Comparison of ENCODE assay signal across 9 cellular contexts in the genomic region with DNA sequence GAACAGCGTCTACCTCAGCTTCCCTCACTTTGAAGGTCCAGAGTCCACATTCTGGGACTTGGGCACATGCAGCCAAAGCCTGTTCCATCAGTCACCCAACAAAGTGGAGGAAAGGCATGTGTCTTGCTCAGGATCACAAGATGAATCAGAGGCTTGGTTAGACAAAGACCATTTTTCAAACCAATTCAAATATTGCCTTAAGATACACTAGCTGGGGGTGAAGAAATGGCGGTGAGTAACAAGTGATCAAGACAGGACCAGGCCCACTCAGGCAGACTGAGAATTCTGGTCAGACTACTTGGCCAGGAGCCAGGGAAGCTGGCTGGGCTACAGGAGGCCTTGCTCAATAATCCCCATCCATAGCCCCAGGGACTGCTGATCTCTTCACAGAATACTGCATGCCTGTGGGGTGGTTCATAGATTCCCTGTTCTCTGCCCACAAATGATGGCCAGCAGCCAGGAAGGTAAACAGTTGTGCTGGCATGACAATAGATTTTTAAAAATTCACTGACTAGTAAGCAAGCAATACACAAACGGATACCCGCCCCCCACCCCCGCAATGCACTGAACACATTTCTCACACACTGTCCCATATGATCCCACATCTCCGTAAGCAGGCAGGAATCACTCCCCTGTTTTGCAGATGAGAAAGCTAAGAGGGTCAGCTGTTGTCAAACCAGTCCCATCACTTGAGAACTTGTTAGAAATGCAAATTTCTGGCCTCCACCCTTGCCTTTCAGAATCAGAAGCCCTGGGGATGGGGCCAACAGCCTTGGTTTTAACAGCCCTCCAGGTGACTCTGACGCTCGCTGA. TPM values are rescaled to one million over a fixed set of nuclear protein-coding genes. Genes with fewer than 3 reads are reported as not detected.
A peak's percentile ranks its signal among the peaks of the same experiment; 100 is the strongest.
DNase-seq lines count a peak whose midpoint lies in the region; ATAC-seq, FAIRE-seq and TF ChIP-seq lines count a peak whose summit lies in the region.
"Had no signal": no experiment of that assay in that cellular context is flagged by ENCODE, and none has a peak within 500 bp of the region (broad histone marks: within the 10 kb centered on the region; RNA-seq: fewer than 3 reads in every experiment).

No MANE protein-coding gene starts in this region.

- H3K18ac ChIP-seq in neuronal stem cell (ENCODE audit: low read length), result no peak overlapping the region

- H3K4me1 Mint-ChIP-seq in stimulated activated memory B cell treated with anti-CD40 and anti-IgM and Interleukin-4, amounts not matched to agents 10 μg/mL and 1 μg/mL and 100 μg/mL, for 72 hours, result peaks cover 15% of the 10 kb centered on the region
- peaks cover 8% of the 10 kb centered on the region for H3K4me1 Mint-ChIP-seq in stimulated activated effector memory CD8-positive, alpha-beta T cell treated with anti-CD3 and anti-CD28 coated beads, Interleukin-12 subunit alpha, Interleukin-12 subunit beta, amount 100 ng/mL, for 72 hours

- H3K27me3 ChIP-seq in bronchial epithelial cell (ENCODE audit: control insufficient read depth, insufficient read depth, low read length) (no peaks in the 10 kb centered on the region), left lung (no peaks in the 10 kb centered on the region), neuronal stem cell (ENCODE audit: control insufficient read depth in 3 of 3, insufficient read depth in 3 of 3, low read depth in 1 of 3, low read length in 3 of 3) (no peaks in the 10 kb centered on the region)

- no peaks in the 10 kb centered on the region for H3K9me3 ChIP-seq in left lung
- H3K9me3 ChIP-seq in neuronal stem cell (replicated peaks in 1 of 2; ENCODE audit: control insufficient read depth in 2 of 2, insufficient read depth in 1 of 2, low read depth in 1 of 2, low read length in 2 of 2), result peaks cover 0 to 4% of the 10 kb centered on the region in 2 donors

- no peaks in the 10 kb centered on the region for H3K79me1 ChIP-seq in neuronal stem cell (ENCODE audit: low read depth, low read length)

- H3K14ac ChIP-seq in neuronal stem cell (ENCODE audit: low read length), result no peak overlapping the region

- H3K27me3 Mint-ChIP-seq in stimulated activated memory B cell treated with anti-CD40 and anti-IgM and Interleukin-4, amounts not matched to agents 10 μg/mL and 1 μg/mL and 100 μg/mL, for 72 hours, result no peaks in the 10 kb centered on the region

- no peaks in the 10 kb centered on the region for H3K9me3 Mint-ChIP-seq in stimulated activated memory B cell treated with anti-CD40 and anti-IgM and Interleukin-4, amounts not matched to agents 10 μg/mL and 1 μg/mL and 100 μg/mL, for 72 hours
- H3K9me3 Mint-ChIP-seq in stimulated activated effector memory CD8-positive, alpha-beta T cell treated with anti-CD3 and anti-CD28 coated beads, Interleukin-12 subunit alpha, Interleukin-12 subunit beta, amount 100 ng/mL, for 72 hours, result no peaks in the 10 kb centered on the region

- H3K4me3 ChIP-seq in bronchial epithelial cell (ENCODE audit: low read depth, low read length) (no peak overlapping the region), left lung (no peak overlapping the region), neuronal stem cell (ENCODE audit: low read length in 2 of 2) (no peak overlapping the region)

- ATAC-seq in left lung (peak; percentile 89), HG02885 (IDR thresholded peaks at IDR 0.05; ENCODE audit: poor library complexity, unreplicated experiment) (no peak)
- ATAC-seq in stimulated activated memory B cell treated with anti-CD40 and anti-IgM and Interleukin-4, amounts not matched to agents 10 μg/mL and 1 μg/mL and 100 μg/mL, for 72 hours, result no peak
- no peak for ATAC-seq in stimulated activated effector memory CD8-positive, alpha-beta T cell treated with anti-CD3 and anti-CD28 coated beads, Interleukin-12 subunit alpha, Interleukin-12 subunit beta, amount 100 ng/mL, for 72 hours

- intact Hi-C loops in left lung (cut with DNase I), result no loop called here

- H2AK5ac ChIP-seq in neuronal stem cell (ENCODE audit: low read depth, low read length), result no peak overlapping the region

- FAIRE-seq in bronchial epithelial cell (lab: Jason Lieb, UNC), result peak; percentile 99
- FAIRE-seq: frontal cortex had no signal

- H3K27ac Mint-ChIP-seq in stimulated activated memory B cell treated with anti-CD40 and anti-IgM and Interleukin-4, amounts not matched to agents 10 μg/mL and 1 μg/mL and 100 μg/mL, for 72 hours, result no peak overlapping the region
- no peak overlapping the region for H3K27ac Mint-ChIP-seq in stimulated activated effector memory CD8-positive, alpha-beta T cell treated with anti-CD3 and anti-CD28 coated beads, Interleukin-12 subunit alpha, Interleukin-12 subunit beta, amount 100 ng/mL, for 72 hours

- no peak overlapping the region for H3K4me3 Mint-ChIP-seq in stimulated activated memory B cell treated with anti-CD40 and anti-IgM and Interleukin-4, amounts not matched to agents 10 μg/mL and 1 μg/mL and 100 μg/mL, for 72 hours
- no peak overlapping the region for H3K4me3 Mint-ChIP-seq in stimulated activated effector memory CD8-positive, alpha-beta T cell treated with anti-CD3 and anti-CD28 coated beads, Interleukin-12 subunit alpha, Interleukin-12 subunit beta, amount 100 ng/mL, for 72 hours

- no peak overlapping the region for H2BK120ac ChIP-seq in neuronal stem cell (ENCODE audit: low read depth, low read length)

- no peak overlapping the region for H3K9ac ChIP-seq in neuronal stem cell (ENCODE audit: low read depth, low read length, poor library complexity)

- H2BK5ac ChIP-seq in neuronal stem cell (ENCODE audit: low read length), result no peak overlapping the region

- H3K4me1 ChIP-seq in left lung, result peaks cover 4 to 5% of the 10 kb centered on the region in 2 donors
- H3K4me1 ChIP-seq in neuronal stem cell (ENCODE audit: control insufficient read depth in 2 of 2, insufficient read depth in 1 of 2, low read depth in 1 of 2, low read length in 2 of 2), result peaks cover 6 to 7% of the 10 kb centered on the region in 2 donors

- H2AFZ ChIP-seq in neuronal stem cell (ENCODE audit: low read length), result no peak overlapping the region

- H4K8ac ChIP-seq in neuronal stem cell (ENCODE audit: low read depth, low read length), result no peak overlapping the region

- H3K4ac ChIP-seq in neuronal stem cell (ENCODE audit: low read length), result no peak overlapping the region

- H3K36me3 ChIP-seq in bronchial epithelial cell (ENCODE audit: control insufficient read depth, insufficient read depth, low read length), result peaks cover 2% of the 10 kb centered on the region
- peaks cover 0 to 5% of the 10 kb centered on the region in 2 donors for H3K36me3 ChIP-seq in left lung
- H3K36me3 ChIP-seq in neuronal stem cell (replicated peaks in 1 of 2; ENCODE audit: control insufficient read depth in 2 of 2, insufficient read depth in 2 of 2, low read length in 2 of 2), result peaks cover 6 to 57% of the 10 kb centered on the region in 2 donors

- no peak overlapping the region for H2BK15ac ChIP-seq in neuronal stem cell (ENCODE audit: low read length)

- no peak overlapping the region for H3K4me2 ChIP-seq in neuronal stem cell (ENCODE audit: insufficient read depth, low read length, poor library complexity, severe bottlenecking)

- peak overlapping the region; percentile 17 to 53 for H3K27ac ChIP-seq in left lung
- H3K27ac ChIP-seq in neuronal stem cell (replicated peaks; ENCODE audit: low read length), result no peak overlapping the region

- no peak overlapping the region for H4K91ac ChIP-seq in neuronal stem cell (ENCODE audit: low read depth, low read length, poor library complexity)

- H2BK12ac ChIP-seq in neuronal stem cell (ENCODE audit: low read length), result no peak overlapping the region

- WGBS in neuronal stem cell (ENCODE audit: extremely low coverage in 2 of 2, insufficient read length in 2 of 2, insufficient replicate concordance in 1 of 2), 2 donors, result no CpG with 5 or more reads among the region's 8 CpGs

- peaks cover 39% of the 10 kb centered on the region for H3K36me3 Mint-ChIP-seq in stimulated activated memory B cell treated with anti-CD40 and anti-IgM and Interleukin-4, amounts not matched to agents 10 μg/mL and 1 μg/mL and 100 μg/mL, for 72 hours
- H3K36me3 Mint-ChIP-seq in stimulated activated effector memory CD8-positive, alpha-beta T cell treated with anti-CD3 and anti-CD28 coated beads, Interleukin-12 subunit alpha, Interleukin-12 subunit beta, amount 100 ng/mL, for 72 hours, result peaks cover 4% of the 10 kb centered on the region

- no peak overlapping the region for H3K23ac ChIP-seq in neuronal stem cell (ENCODE audit: low read depth, low read length, poor library complexity)

- DNase-seq in EL, result peak; percentile 100
- peak; percentile 92 for DNase-seq in NCI-H2196 (lab: John Stamatoyannopoulos, UW; ENCODE audit: unreplicated experiment)
- DNase-seq in bronchial epithelial cell (ENCODE audit: low read depth), result peak; percentile 100
- DNase-seq in left lung, result peak; percentile 78 to 80
- DNase-seq in neuronal stem cell (ENCODE audit: low spot score), result no peak
- DNase-seq in stimulated activated effector memory CD8-positive, alpha-beta T cell treated with anti-CD3 and anti-CD28 coated beads, Interleukin-12 subunit alpha, Interleukin-12 subunit beta, amount 100 ng/mL, for 72 hours (ENCODE audit: low spot score in 2 of 2), result no peak

- TF ChIP-seq CTCF in bronchial epithelial cell (IDR thresholded peaks at IDR 0.05; ENCODE audit: insufficient read depth, low read length, severe bottlenecking) (no peak), left lung (IDR thresholded peaks at IDR 0.05) (no peak)

RNA-seq across cellular contexts. Expression of a gene that starts 27.2 kb away (rescaled TPM):
- total RNA-seq in bronchial epithelial cell (22.1 and 28.9 TPM in 2 replicates), left lung (10 to 100 TPM; 44.5 to 46.9 TPM)
- 64.6 TPM for polyA plus RNA-seq in neuronal stem cell (2013, experiment 1 of 2)
- polyA plus RNA-seq in neuronal stem cell (2013, experiment 2 of 2), result 61.4 TPM

Comparison
In these comparisons a context has a peak if more than half of its experiments do, and no peak if none do; other contexts are left out.
1. DNase-seq: peak in EL (single experiment), NCI-H2196 (single experiment), bronchial epithelial cell (single experiment) and left lung (2 of 2); none in neuronal stem cell (single experiment) and stimulated activated effector memory CD8-positive, alpha-beta T cell treated with anti-CD3 and anti-CD28 coated beads, Interleukin-12 subunit alpha, Interleukin-12 subunit beta, amount 100 ng/mL, for 72 hours (0 of 2).